Comparison of ENCODE assay signal across 9 cellular contexts in genomic region chr18:59459352-59460059, GRCh38.
DNase-seq lines count a peak whose midpoint lies in the region; ATAC-seq and TF ChIP-seq lines count a peak whose summit lies in the region.
"Had no signal": no experiment of that assay in that cellular context is flagged by ENCODE, and none has a peak within 500 bp of the region (broad histone marks: within the 10 kb centered on the region; RNA-seq: fewer than 3 reads in every experiment).

No MANE protein-coding gene starts in this region.

- H3K27ac ChIP-seq in uterus: no peak overlapping the region

- intact Hi-C loops in uterus (cut with DNase I; ENCODE audit: low total_unique reads): loop anchor here (5.0 kb wide), 1 partner anchor 363 kb away; no protein-coding TSS in a partner anchor

- no peaks in the 10 kb centered on the region for H3K36me3 ChIP-seq in uterus

- DNase-seq in NCI-H1417 (lab: John Stamatoyannopoulos, UW) (peak; percentile 22 to 99 (median 91)), amniotic stem cell (lab: John Stamatoyannopoulos, UW) (peak; percentile 23), iris pigment epithelial cell (ENCODE audit: low read depth) (peak; percentile 67), uterus (no peak), activated T-cell treated with anti-CD3 and anti-CD28 coated beads for 4 hours (no peak)

- ATAC-seq in GM18858 (IDR thresholded peaks at IDR 0.05; ENCODE audit: unreplicated experiment) (no peak), GM18519 (IDR thresholded peaks at IDR 0.05; ENCODE audit: low FRiP score, unreplicated experiment) (no peak)

- no peaks in the 10 kb centered on the region for H3K4me1 ChIP-seq in uterus

- no peaks in the 10 kb centered on the region for H3K9me3 ChIP-seq in uterus

- no peak overlapping the region for H3K4me3 ChIP-seq in uterus
- H3K4me3 ChIP-seq: skin epidermis had no signal

- TF ChIP-seq CTCF in GM12874 (IDR thresholded peaks at IDR 0.05; ENCODE audit: insufficient read depth, low read depth, low read length): peak; percentile 41; the same call in 1 of the 2 replicates
- peak; percentile 60 to 76 (median 66) for TF ChIP-seq CTCF in uterus (IDR thresholded peaks at IDR 0.05)

- TF ChIP-seq POLR2A in uterus (IDR thresholded peaks at IDR 0.05): no peak

- no peaks in the 10 kb centered on the region for H3K27me3 ChIP-seq in uterus

Comparison
In these comparisons a context has a peak if more than half of its experiments do, and no peak if none do; other contexts are left out.
1. DNase-seq: peak in NCI-H1417 (3 of 3), amniotic stem cell (single experiment) and iris pigment epithelial cell (single experiment); none in uterus (0 of 2) and activated T-cell treated with anti-CD3 and anti-CD28 coated beads for 4 hours (single experiment).